Comparison of ENCODE assay signal across 17 cellular contexts in genomic region chr15:90823455-90823974, GRCh38.
"Had no signal": no experiment of that assay in that cellular context is flagged by ENCODE, and none has a peak within 500 bp of the region (broad histone marks: within the 10 kb centered on the region; RNA-seq: fewer than 3 reads in every experiment).

No MANE protein-coding gene starts in this region.

- H3K9me3 Mint-ChIP-seq: activated CD8-positive, alpha-beta T cell treated with anti-CD3 and anti-CD28 coated beads for 36 hours; activated naive CD8-positive, alpha-beta T cell treated with anti-CD3 and anti-CD28 coated beads for 36 hours; activated T-cell treated with anti-CD3 and anti-CD28 coated beads, Interleukin-2, amount 50 U/mL, for 72 hours; effector memory CD8-positive, alpha-beta T cell; natural killer cell treated with Interleukin-12 subunit alpha and Interleukin-12 subunit beta and Interleukin-15 and Interleukin-18, amount 100 ng/mL, for 72 hours had no signal

- H3K27ac Mint-ChIP-seq: activated naive CD8-positive, alpha-beta T cell treated with anti-CD3 and anti-CD28 coated beads for 36 hours; effector memory CD8-positive, alpha-beta T cell had no signal

- H3K36me3 ChIP-seq: lower lobe of right lung, tibial artery, vagina had no signal

- H3K36me3 Mint-ChIP-seq: activated naive CD8-positive, alpha-beta T cell treated with anti-CD3 and anti-CD28 coated beads for 36 hours; natural killer cell treated with Interleukin-12 subunit alpha and Interleukin-12 subunit beta and Interleukin-15 and Interleukin-18, amount 100 ng/mL, for 72 hours; WTC11 had no signal

- H3K27me3 Mint-ChIP-seq: activated CD8-positive, alpha-beta T cell treated with anti-CD3 and anti-CD28 coated beads for 36 hours; activated naive CD8-positive, alpha-beta T cell treated with anti-CD3 and anti-CD28 coated beads for 36 hours; effector memory CD8-positive, alpha-beta T cell; natural killer cell treated with Interleukin-12 subunit alpha and Interleukin-12 subunit beta and Interleukin-15 and Interleukin-18, amount 100 ng/mL, for 72 hours had no signal

- H3K4me3 ChIP-seq: lower lobe of right lung, tibial artery, vagina had no signal

- H3K27ac ChIP-seq: lower lobe of right lung, tibial artery, vagina had no signal

- H3K4me1 ChIP-seq: lower lobe of right lung, tibial artery, vagina had no signal

- H3K4me3 Mint-ChIP-seq: activated CD8-positive, alpha-beta T cell treated with anti-CD3 and anti-CD28 coated beads for 36 hours; activated naive CD8-positive, alpha-beta T cell treated with anti-CD3 and anti-CD28 coated beads for 36 hours; activated T-cell treated with anti-CD3 and anti-CD28 coated beads, Interleukin-2, amount 50 U/mL, for 72 hours; effector memory CD8-positive, alpha-beta T cell; WTC11 had no signal

- DNase-seq: activated CD4-positive, alpha-beta T cell treated with anti-CD3 and anti-CD28 coated beads for 4 hours; activated CD8-positive, alpha-beta T cell treated with anti-CD3 and anti-CD28 coated beads for 36 hours; activated naive CD8-positive, alpha-beta T cell treated with anti-CD3 and anti-CD28 coated beads for 36 hours; activated T-cell treated with anti-CD3 and anti-CD28 coated beads, Interleukin-2, amount 50 U/mL, for 72 hours; amniotic stem cell; dermis blood vessel endothelial cell; effector memory CD8-positive, alpha-beta T cell; left cardiac atrium; lower lobe of right lung; stimulated activated CD4-positive, alpha-beta T cell treated with anti-CD3 and anti-CD28 coated beads, Interleukin-12 subunit alpha, Interleukin-12 subunit beta, amount 100 ng/mL, for 4 hours; stimulated activated CD4-positive, alpha-beta T cell treated with anti-CD3 and anti-CD28 coated beads, Interleukin-1b, Interleukin-23, amount 100 ng/mL, for 48 hours; stimulated activated naive CD8-positive, alpha-beta T cell treated with anti-CD3 and anti-CD28 coated beads, Interleukin-15, Interleukin-2, amounts not matched to agents 100 U/mL and 50 U/mL, for 24 hours; substantia nigra; tibial artery had no signal

- H3K27me3 ChIP-seq: vagina had no signal

- H3K9me3 ChIP-seq: lower lobe of right lung, tibial artery, vagina had no signal
